Comparison of ENCODE assay signal across 1 cellular context in genomic region chr11:118223576-118223975, GRCh38.
TF ChIP-seq lines count a peak whose summit lies in the region.

No MANE protein-coding gene starts in this region.

TF ChIP-seq in GM23338, 12 proteins besides CTCF, POLR2A, EP300 and RAD21 (continued from another document):
- no peak for TF ChIP-seq ETS1 (IDR thresholded peaks at IDR 0.05)
- no peak for TF ChIP-seq NANOG (IDR thresholded peaks at IDR 0.05; ENCODE audit: borderline replicate concordance)
- no peak for TF ChIP-seq ZNF331 (CRISPR knock-in tag; IDR thresholded peaks at IDR 0.05; ENCODE audit: low read depth)
- TF ChIP-seq REST (IDR thresholded peaks at IDR 0.05; ENCODE audit: unreplicated experiment) = no peak
- no peak for TF ChIP-seq POLR2AphosphoS5 (IDR thresholded peaks at IDR 0.05; ENCODE audit: low read depth)
- no peak for TF ChIP-seq JUNB (IDR thresholded peaks at IDR 0.05; ENCODE audit: unreplicated experiment)
- no peak for TF ChIP-seq EZH2 (IDR thresholded peaks at IDR 0.05; ENCODE audit: low read depth, unreplicated experiment)
- no peak for TF ChIP-seq ZNF462 (CRISPR knock-in tag; IDR thresholded peaks at IDR 0.05)
- no peak for TF ChIP-seq ZNF114 (CRISPR knock-in tag; IDR thresholded peaks at IDR 0.05)
- TF ChIP-seq EZH2phosphoT487 (IDR thresholded peaks at IDR 0.05; ENCODE audit: unreplicated experiment) = no peak
TF ChIP-seq in GM23338: peak in this region for 0.
